In the genomic region with DNA sequence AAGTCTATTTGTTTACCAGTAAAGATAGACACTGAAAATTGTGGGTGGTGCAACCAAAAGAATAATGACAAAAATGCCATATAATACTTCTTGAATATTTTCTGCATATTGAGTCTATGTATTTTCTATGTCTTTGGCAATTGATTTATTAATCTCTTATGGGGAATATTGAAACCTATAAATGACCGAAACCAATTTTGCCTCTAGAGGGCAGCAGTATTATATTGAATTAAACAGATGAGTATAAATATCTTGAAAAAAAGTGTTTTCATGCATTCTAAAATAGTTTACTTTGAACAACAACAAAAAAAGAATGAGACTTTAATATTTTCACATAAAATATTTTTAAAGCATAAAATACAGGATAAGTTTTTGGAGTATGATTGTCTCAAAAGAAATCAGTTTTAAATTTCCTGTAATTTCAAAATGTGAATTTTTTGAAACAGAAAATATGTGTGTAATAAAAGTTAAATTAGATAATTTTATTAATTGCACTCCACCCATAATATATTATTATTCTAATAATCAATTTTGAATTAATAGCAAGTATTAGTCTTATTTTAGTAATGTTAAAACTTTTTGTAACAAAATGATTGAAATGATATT, we compare ENCODE assay signal across 8 cellular contexts. TPM values are rescaled to one million over a fixed set of nuclear protein-coding genes. Genes with fewer than 3 reads are reported as not detected.
A peak's percentile ranks its signal among the peaks of the same experiment; 100 is the strongest.
DNase-seq lines count a peak whose midpoint lies in the region; ATAC-seq, FAIRE-seq and TF ChIP-seq lines count a peak whose summit lies in the region.

No MANE protein-coding gene starts in this region.

- H3K9me3 Mint-ChIP-seq in stimulated activated memory B cell treated with anti-CD40 and anti-IgM and Interleukin-4, amounts not matched to agents 10 μg/mL and 1 μg/mL and 100 μg/mL, for 72 hours = peaks cover 6% of the 10 kb centered on the region
- peaks cover 5% of the 10 kb centered on the region for H3K9me3 Mint-ChIP-seq in activated naive CD8-positive, alpha-beta T cell treated with anti-CD3 and anti-CD28 coated beads for 36 hours

- H3K4me3 ChIP-seq in heart right ventricle = no peak overlapping the region
- no peak overlapping the region for H3K4me3 ChIP-seq in right atrium auricular region

- H3K4me3 Mint-ChIP-seq in stimulated activated memory B cell treated with anti-CD40 and anti-IgM and Interleukin-4, amounts not matched to agents 10 μg/mL and 1 μg/mL and 100 μg/mL, for 72 hours = no peak overlapping the region
- H3K4me3 Mint-ChIP-seq in activated naive CD8-positive, alpha-beta T cell treated with anti-CD3 and anti-CD28 coated beads for 36 hours = no peak overlapping the region

- H3K27ac ChIP-seq in heart right ventricle (no peak overlapping the region), right atrium auricular region (no peak overlapping the region), RWPE1 (no peak overlapping the region)

- peak in 7 of 9 donors; percentile 42 to 67 (median 52) for TF ChIP-seq CTCF in heart right ventricle (IDR thresholded peaks at IDR 0.05)
- TF ChIP-seq CTCF in right atrium auricular region (IDR thresholded peaks at IDR 0.05) = peak in 1 of 2 donors; percentile 53
- peak; percentile 75 for TF ChIP-seq CTCF in RWPE1 (conservative IDR thresholded peaks at IDR 0.05; ENCODE audit: low read depth)

- H3K36me3 Mint-ChIP-seq in stimulated activated memory B cell treated with anti-CD40 and anti-IgM and Interleukin-4, amounts not matched to agents 10 μg/mL and 1 μg/mL and 100 μg/mL, for 72 hours = no peaks in the 10 kb centered on the region
- no peaks in the 10 kb centered on the region for H3K36me3 Mint-ChIP-seq in activated naive CD8-positive, alpha-beta T cell treated with anti-CD3 and anti-CD28 coated beads for 36 hours

- peaks cover 0 to 8% (median 0%) of the 10 kb centered on the region in 9 donors for H3K4me1 ChIP-seq in heart right ventricle
- no peaks in the 10 kb centered on the region for H3K4me1 ChIP-seq in right atrium auricular region

- no peak for DNase-seq in heart right ventricle
- DNase-seq in right atrium auricular region (ENCODE audit: low spot score) = no peak
- no peak for DNase-seq in RWPE1 (ENCODE audit: low spot score)
- peak; percentile 9 for DNase-seq in foreskin melanocyte
- DNase-seq in activated naive CD8-positive, alpha-beta T cell treated with anti-CD3 and anti-CD28 coated beads for 36 hours = no peak
- no peak for DNase-seq in HTR-8/SVneo (ENCODE audit: insufficient read length, low spot score)

- WGBS in heart right ventricle, 2 donors = 23 to 38% methylated on average over 1 of the region's 1 CpG

- no peaks in the 10 kb centered on the region for H3K27me3 ChIP-seq in heart right ventricle
- no peaks in the 10 kb centered on the region for H3K27me3 ChIP-seq in right atrium auricular region

- H3K36me3 ChIP-seq in heart right ventricle = peaks cover 0 to 44% (median 0%) of the 10 kb centered on the region in 9 donors
- H3K36me3 ChIP-seq in right atrium auricular region = no peaks in the 10 kb centered on the region

- no peaks in the 10 kb centered on the region for H3K27me3 Mint-ChIP-seq in stimulated activated memory B cell treated with anti-CD40 and anti-IgM and Interleukin-4, amounts not matched to agents 10 μg/mL and 1 μg/mL and 100 μg/mL, for 72 hours
- peaks cover 3% of the 10 kb centered on the region for H3K27me3 Mint-ChIP-seq in activated naive CD8-positive, alpha-beta T cell treated with anti-CD3 and anti-CD28 coated beads for 36 hours

- H3K27ac Mint-ChIP-seq in stimulated activated memory B cell treated with anti-CD40 and anti-IgM and Interleukin-4, amounts not matched to agents 10 μg/mL and 1 μg/mL and 100 μg/mL, for 72 hours = no peak overlapping the region
- H3K27ac Mint-ChIP-seq in activated naive CD8-positive, alpha-beta T cell treated with anti-CD3 and anti-CD28 coated beads for 36 hours = no peak overlapping the region

- CTCF ChIA-PET in RWPE1 (lab: Yijun Ruan, JAX) = interaction anchor here (2.4 kb wide), 1 partner anchor 82 kb away, joined by 70 read pairs; no protein-coding TSS in a partner anchor

- no peak for FAIRE-seq in HTR-8/SVneo (lab: Jason Lieb, UNC)

- POLR2A ChIA-PET in RWPE1 (lab: Yijun Ruan, JAX; ENCODE audit: low non-redundant PET) = no interaction called here

- peaks cover 0 to 10% (median 0%) of the 10 kb centered on the region in 11 donors for H3K9me3 ChIP-seq in heart right ventricle
- H3K9me3 ChIP-seq in right atrium auricular region = no peaks in the 10 kb centered on the region

- no peak for ATAC-seq in heart right ventricle
- no peak for ATAC-seq in HG02763 (IDR thresholded peaks at IDR 0.05; ENCODE audit: unreplicated experiment)
- no peak for ATAC-seq in stimulated activated memory B cell treated with anti-CD40 and anti-IgM and Interleukin-4, amounts not matched to agents 10 μg/mL and 1 μg/mL and 100 μg/mL, for 72 hours

- intact Hi-C loops in heart right ventricle (cut with DNase I) = loop anchor here in 5 of 10 donors (2.0 to 10.0 kb wide), 4 partner anchors 83 to 1017 kb away; no protein-coding TSS in a partner anchor

- H3K4me1 Mint-ChIP-seq in stimulated activated memory B cell treated with anti-CD40 and anti-IgM and Interleukin-4, amounts not matched to agents 10 μg/mL and 1 μg/mL and 100 μg/mL, for 72 hours = no peaks in the 10 kb centered on the region
- no peaks in the 10 kb centered on the region for H3K4me1 Mint-ChIP-seq in activated naive CD8-positive, alpha-beta T cell treated with anti-CD3 and anti-CD28 coated beads for 36 hours

RNA-seq across cellular contexts. Expression of gene CALCRL, which starts 49.9 kb away (rescaled TPM):
- total RNA-seq in heart right ventricle (10 to 100 TPM; 11.0 to 45.1 (median 21.4) TPM), right atrium auricular region (10 to 100 TPM; 30.6 to 44.3 TPM)
- 10 to 100 TPM in 1 of 2 donors, 1 to 10 TPM in 1; 10.0 to 13.0 TPM for polyA plus RNA-seq in heart right ventricle
- total RNA-seq in activated naive CD8-positive, alpha-beta T cell treated with anti-CD3 and anti-CD28 coated beads for 36 hours = 1 to 10 TPM; 1.8 to 1.9 TPM

RNA-seq across cellular contexts. Expression of gene TFPI, which starts 56.3 kb away (rescaled TPM):
- total RNA-seq in heart right ventricle = 10 to 100 TPM; 12.6 to 51.0 (median 19.3) TPM
- polyA plus RNA-seq in heart right ventricle = 10 to 100 TPM; 27.1 to 32.0 TPM
- 10 to 100 TPM; 43.6 to 58.2 TPM for total RNA-seq in right atrium auricular region
- total RNA-seq in activated naive CD8-positive, alpha-beta T cell treated with anti-CD3 and anti-CD28 coated beads for 36 hours = not detected

Comparison
In these comparisons a context has a peak if more than half of its experiments do, and no peak if none do; other contexts are left out.
1. RNA of gene CALCRL, which starts 49.9 kb away (total RNA-seq): 30.6 to 44.3 TPM in right atrium auricular region and 11.0 to 45.1 TPM in heart right ventricle; 1.8 to 1.9 TPM in activated naive CD8-positive, alpha-beta T cell treated with anti-CD3 and anti-CD28 coated beads for 36 hours; every median in the first group is over 4 times any median in the second.
2. RNA of gene TFPI, which starts 56.3 kb away (total RNA-seq): 43.6 to 58.2 TPM in right atrium auricular region and 12.6 to 51.0 TPM in heart right ventricle; not detected in activated naive CD8-positive, alpha-beta T cell treated with anti-CD3 and anti-CD28 coated beads for 36 hours; every median in the first group is over 10 times any median in the second.